Comparison of ENCODE assay signal across 8 cellular contexts in genomic region chr12:89353823-89354629, GRCh38. TPM values are rescaled to one million over a fixed set of nuclear protein-coding genes. Genes with fewer than 3 reads are reported as not detected.
A peak's percentile ranks its signal among the peaks of the same experiment; 100 is the strongest.
DNase-seq lines count a peak whose midpoint lies in the region; ATAC-seq and TF ChIP-seq lines count a peak whose summit lies in the region.

No MANE protein-coding gene starts in this region.

- H3K27me3 Mint-ChIP-seq in endothelial cell (ENCODE audit: unreplicated experiment) = peaks cover 50% of the 10 kb centered on the region

- H3K9me3 ChIP-seq in mononuclear cell (ENCODE audit: low read depth, low read length) = no peaks in the 10 kb centered on the region

- H3K9me3 Mint-ChIP-seq in endothelial cell (ENCODE audit: unreplicated experiment) = no peaks in the 10 kb centered on the region

- TF ChIP-seq CTCF in endothelial cell (IDR thresholded peaks at IDR 0.05; ENCODE audit: unreplicated experiment) = no peak

- peak overlapping the region; percentile 48; the same call in 1 of the 2 replicates for H3K4me3 ChIP-seq in GM08714 (ENCODE audit: low read length)
- peak overlapping the region; percentile 90 for H3K4me3 ChIP-seq in mononuclear cell (ENCODE audit: low read length)

- peaks cover 48% of the 10 kb centered on the region for H3K4me1 Mint-ChIP-seq in endothelial cell (ENCODE audit: unreplicated experiment)

- H3K4me3 Mint-ChIP-seq in endothelial cell (ENCODE audit: unreplicated experiment) = peak overlapping the region; percentile 92

- no peaks in the 10 kb centered on the region for H3K27me3 ChIP-seq in mononuclear cell (ENCODE audit: insufficient read depth, low read length)

- H3K4me1 ChIP-seq in mononuclear cell (ENCODE audit: insufficient read depth, low read length) = peaks cover 52% of the 10 kb centered on the region

- peak; percentile 43 for ATAC-seq in HG02885 (IDR thresholded peaks at IDR 0.05; ENCODE audit: poor library complexity, unreplicated experiment)

- peaks cover 37% of the 10 kb centered on the region for H3K36me3 Mint-ChIP-seq in endothelial cell (ENCODE audit: low read depth, unreplicated experiment)

- H3K27ac Mint-ChIP-seq in endothelial cell (ENCODE audit: unreplicated experiment) = peak overlapping the region; percentile 97

- DNase-seq in NCI-H526 treated with DMSO at 0.1 percent for 48 hours (lab: John Stamatoyannopoulos, UW) (peak; percentile 39), endothelial cell (ENCODE audit: low spot score) (peak; percentile 81), cortex of kidney (lab: John Stamatoyannopoulos, UW) (no peak)
- peak; percentile 56 for DNase-seq in activated CD8-positive, alpha-beta memory T cell treated with anti-CD3 and anti-CD28 coated beads, Interleukin-2, amount 50 U/mL, for 4 hours
- peak; percentile 63 for DNase-seq in stimulated activated CD8-positive, alpha-beta memory T cell treated with anti-CD3 and anti-CD28 coated beads, Interleukin-4, amount 100 ng/mL, for 24 hours (ENCODE audit: low read depth)

RNA-seq across cellular contexts. Expression of gene DUSP6, which starts 1.7 kb away (rescaled TPM):
- total RNA-seq in endothelial cell (ENCODE audit: unreplicated experiment) = 232 TPM
- 375 TPM for total RNA-seq in mononuclear cell
